ENCODE assay signal across 2 cellular contexts in the genomic region with DNA sequence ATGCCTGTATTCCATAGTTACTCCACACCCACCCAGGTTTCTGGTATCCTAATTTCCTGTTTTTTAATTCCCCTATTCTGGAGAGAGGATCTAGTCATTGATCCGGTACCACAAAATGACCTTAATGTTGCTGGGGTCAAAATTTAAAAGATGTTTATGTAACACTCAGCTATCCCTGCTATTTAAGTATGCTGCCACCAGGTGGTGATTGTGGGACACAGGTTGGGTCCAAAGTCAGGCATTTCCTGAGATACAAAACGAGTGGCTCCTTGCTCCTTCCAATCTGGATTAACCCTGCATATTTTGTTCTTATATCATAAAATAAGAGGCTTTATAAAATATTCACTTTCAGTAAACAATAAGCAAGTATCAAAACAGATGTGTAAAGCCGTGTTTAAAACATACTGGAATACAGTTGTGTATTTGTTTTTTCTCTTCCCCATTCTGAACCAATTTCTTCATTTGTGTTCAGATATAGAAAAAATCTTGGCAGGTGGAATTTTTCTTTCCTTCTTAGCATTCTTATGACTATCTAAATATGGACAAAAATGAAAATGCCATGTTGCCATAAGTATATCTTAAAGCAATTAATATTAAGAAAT.
TF ChIP-seq lines count a peak whose summit lies in the region.

No MANE protein-coding gene starts in this region.

TF ChIP-seq in IMR-90, 13 proteins besides CTCF, POLR2A, EP300 and RAD21:
- TF ChIP-seq SMC3 (IDR thresholded peaks at IDR 0.05; ENCODE audit: low read depth, low read length) (peak; percentile 26; the same call in 1 of the 2 replicates), NFE2L2 (IDR thresholded peaks at IDR 0.05; ENCODE audit: low read depth, low read length) (no peak), MAZ (IDR thresholded peaks at IDR 0.05; ENCODE audit: borderline replicate concordance, low read depth, low read length) (no peak)
TF ChIP-seq in IMR-90: peak in this region for 1.

TF ChIP-seq in WTC11, 78 proteins besides CTCF, POLR2A, EP300 and RAD21:
- TF ChIP-seq SOX15 (CRISPR knock-in tag; IDR thresholded peaks at IDR 0.05) = no peak
